7 cellular contexts compared by ENCODE assay signal in genomic region chr15:31435256-31435781, GRCh38.
DNase-seq lines count a peak whose midpoint lies in the region; ATAC-seq and TF ChIP-seq lines count a peak whose summit lies in the region.

No MANE protein-coding gene starts in this region.

- intact Hi-C loops in dendritic cell treated with granulocyte-macrophage colony-stimulating factor and Interleukin-4, amounts not matched to agents 40 ng/mL and 50 ng/mL, for 4 days (cut with micrococcal nuclease), result loop anchor here (2.0 to 5.0 kb wide), 4 partner anchors 38 to 218 kb away; partner anchors contain the start of gene KLF13
- intact Hi-C loops in lower lobe of right lung (cut with DNase I), result no loop called here

- H3K27me3 Mint-ChIP-seq in dendritic cell treated with granulocyte-macrophage colony-stimulating factor and Interleukin-4, amounts not matched to agents 40 ng/mL and 50 ng/mL, for 4 days, result no peaks in the 10 kb centered on the region

- H3K9me3 Mint-ChIP-seq in dendritic cell treated with granulocyte-macrophage colony-stimulating factor and Interleukin-4, amounts not matched to agents 40 ng/mL and 50 ng/mL, for 4 days, result no peaks in the 10 kb centered on the region

- peak overlapping the region; percentile 90 for H3K27ac ChIP-seq in lower lobe of right lung

- H3K9me3 ChIP-seq in lower lobe of right lung, result no peaks in the 10 kb centered on the region

- peak overlapping the region; percentile 39 for H3K4me3 ChIP-seq in lower lobe of right lung

- H3K36me3 Mint-ChIP-seq in dendritic cell treated with granulocyte-macrophage colony-stimulating factor and Interleukin-4, amounts not matched to agents 40 ng/mL and 50 ng/mL, for 4 days (ENCODE audit: low read depth), result no peaks in the 10 kb centered on the region

- TF ChIP-seq CTCF in lower lobe of right lung (IDR thresholded peaks at IDR 0.05), result peak; percentile 83

- peak; percentile 4 for DNase-seq in NCI-H226
- DNase-seq in activated CD4-positive, alpha-beta T cell treated with anti-CD3 and anti-CD28 coated beads for 4 hours, result peak; percentile 86 to 87
- DNase-seq in lower lobe of right lung, result peak; percentile 87
- DNase-seq in stimulated activated CD4-positive, alpha-beta T cell treated with anti-CD3 and anti-CD28 coated beads, TNF-alpha, amount 100 ng/mL, for 1 hour (ENCODE audit: low read depth in 3 of 3, low spot score in 1 of 3), result peak; percentile 56 to 57 (median 56)

- no peaks in the 10 kb centered on the region for H3K36me3 ChIP-seq in lower lobe of right lung

- ATAC-seq in GM18502 (IDR thresholded peaks at IDR 0.05; ENCODE audit: poor library complexity, unreplicated experiment), result peak; percentile 66
- ATAC-seq in HG02884 (IDR thresholded peaks at IDR 0.05; ENCODE audit: unreplicated experiment), result peak; percentile 50
- ATAC-seq in lower lobe of right lung, result peak; percentile 77 to 79

- peaks cover 82% of the 10 kb centered on the region for H3K4me1 Mint-ChIP-seq in dendritic cell treated with granulocyte-macrophage colony-stimulating factor and Interleukin-4, amounts not matched to agents 40 ng/mL and 50 ng/mL, for 4 days (ENCODE audit: low read depth)

- peak overlapping the region; percentile 94 for H3K27ac Mint-ChIP-seq in dendritic cell treated with granulocyte-macrophage colony-stimulating factor and Interleukin-4, amounts not matched to agents 40 ng/mL and 50 ng/mL, for 4 days

- no peaks in the 10 kb centered on the region for H3K27me3 ChIP-seq in lower lobe of right lung (ENCODE audit: low read depth)

- H3K4me3 Mint-ChIP-seq in dendritic cell treated with granulocyte-macrophage colony-stimulating factor and Interleukin-4, amounts not matched to agents 40 ng/mL and 50 ng/mL, for 4 days, result peak overlapping the region; percentile 65

- H3K4me1 ChIP-seq in lower lobe of right lung, result peaks cover 59% of the 10 kb centered on the region

Comparison
In these comparisons a context has a peak if more than half of its experiments do, and no peak if none do; other contexts are left out.
1. Peak in every context shown above with its lines: DNase-seq, ATAC-seq, H3K4me3 ChIP-seq and H3K27ac ChIP-seq.
2. DNase-seq: peak in every context shown above with its lines; median percentile 87 in lower lobe of right lung; 86 in activated CD4-positive, alpha-beta T cell treated with anti-CD3 and anti-CD28 coated beads for 4 hours; 56 in stimulated activated CD4-positive, alpha-beta T cell treated with anti-CD3 and anti-CD28 coated beads, TNF-alpha, amount 100 ng/mL, for 1 hour; 4 in NCI-H226.